In the genomic region with DNA sequence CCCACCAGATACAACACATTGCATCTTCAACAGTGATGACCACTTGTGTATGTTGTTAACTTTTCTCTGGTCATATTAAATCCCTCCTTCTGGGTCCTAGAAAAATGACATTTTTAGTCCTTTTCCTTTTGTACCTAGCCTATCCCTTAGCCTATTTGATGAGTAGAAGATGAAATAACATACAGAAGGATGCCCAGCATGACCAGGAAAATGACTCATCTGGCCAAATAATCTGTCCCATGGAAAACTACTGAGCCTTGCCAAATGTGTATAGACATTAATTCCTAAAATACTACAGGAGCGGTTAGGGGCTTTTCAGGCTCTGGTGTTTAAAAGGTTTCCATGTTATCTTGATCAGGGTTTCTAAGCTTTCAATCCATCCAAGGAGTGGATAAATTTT, we compare ENCODE assay signal across 17 cellular contexts.
DNase-seq lines count a peak whose midpoint lies in the region; ATAC-seq and TF ChIP-seq lines count a peak whose summit lies in the region.
"Had no signal": no experiment of that assay in that cellular context is flagged by ENCODE, and none has a peak within 500 bp of the region (broad histone marks: within the 10 kb centered on the region; RNA-seq: fewer than 3 reads in every experiment).

No MANE protein-coding gene starts in this region.

- H3K79me2 ChIP-seq in mammary epithelial cell (ENCODE audit: insufficient read depth, low read length) (no peaks in the 10 kb centered on the region), PC-3 (ENCODE audit: low read length) (no peaks in the 10 kb centered on the region)

- WGBS in mammary epithelial cell (ENCODE audit: low coverage, missing lambda C conversion rate), result 88% methylated on average over 1 of the region's 1 CpG

- POLR2A ChIA-PET in MCF 10A (lab: Yijun Ruan, JAX), result no interaction called here
- POLR2A ChIA-PET in PC-3 (lab: Charles Lee; ENCODE audit: unreplicated experiment), result no interaction called here

- no peaks in the 10 kb centered on the region for H3K9me2 ChIP-seq in PC-3 (replicated peaks; ENCODE audit: low read length)

- H3K4me1 ChIP-seq in mammary epithelial cell (ENCODE audit: insufficient read depth, low read length) (peaks cover under 1% of the 10 kb centered on the region), PC-3 (ENCODE audit: insufficient read depth, low read length) (no peaks in the 10 kb centered on the region)
- H3K4me1 ChIP-seq: BE2C, Caco-2 had no signal

- H3K27ac ChIP-seq in mammary epithelial cell (ENCODE audit: insufficient read depth, low read depth, low read length) (no peak overlapping the region), PC-3 (ENCODE audit: low read length) (no peak overlapping the region)
- H3K27ac ChIP-seq: KMS-11 had no signal

- BruUV-seq in MCF 10A (replicated peaks; lab: Mats Ljungman, UMichigan) (no TSS peak), mammary epithelial cell (replicated peaks; lab: Mats Ljungman, UMichigan) (no TSS peak), PC-3 (replicated peaks; lab: Mats Ljungman, UMichigan) (no TSS peak)

- H4K20me1 ChIP-seq in mammary epithelial cell (ENCODE audit: insufficient read depth, low read length), result no peaks in the 10 kb centered on the region
- no peaks in the 10 kb centered on the region for H4K20me1 ChIP-seq in PC-3 (ENCODE audit: low read length)

- H3K27me3 ChIP-seq in mammary epithelial cell (ENCODE audit: insufficient read depth, low read length) (no peaks in the 10 kb centered on the region), PC-3 (ENCODE audit: low read length) (no peaks in the 10 kb centered on the region)
- H3K27me3 ChIP-seq: BE2C had no signal

- ATAC-seq in PC-3 (peak; percentile 55; the same call in 1 of the 2 replicates), GM19023 (IDR thresholded peaks at IDR 0.05; ENCODE audit: unreplicated experiment) (no peak), HG03460 (IDR thresholded peaks at IDR 0.05; ENCODE audit: unreplicated experiment) (no peak)
- ATAC-seq: GM12878, HCT116 had no signal

- in situ Hi-C loops in mammary epithelial cell (cut with MboI; ENCODE audit: low sequenced_read_pairs in 2 of 2), result loop anchor here in 1 of 2 donors (25.0 kb wide), 1 partner anchor 265 kb away; no protein-coding TSS in a partner anchor

- H3K4me2 ChIP-seq in mammary epithelial cell (ENCODE audit: insufficient read depth, low read depth, low read length), result no peak overlapping the region
- H3K4me2 ChIP-seq in PC-3 (ENCODE audit: low read length), result no peak overlapping the region
- H3K4me2 ChIP-seq: KMS-11 had no signal

- no peak overlapping the region for H3K27ac Mint-ChIP-seq in MCF 10A (ENCODE audit: low read depth, unreplicated experiment)
- H3K27ac Mint-ChIP-seq: CD4-positive, CD25-positive, alpha-beta regulatory T cell; HFFc6 had no signal

- dilution Hi-C loops in mammary epithelial cell (cut with HindIII; ENCODE audit: low sequenced_read_pairs), result no loop called here

- TF ChIP-seq CTCF in MCF 10A (IDR thresholded peaks at IDR 0.05; ENCODE audit: unreplicated experiment) (no peak), mammary epithelial cell (conservative IDR thresholded peaks at IDR 0.05 in 1 of 2, IDR thresholded peaks at IDR 0.05 in 1 of 2; ENCODE audit: extremely low read depth in 1 of 2, insufficient read depth in 1 of 2, low read depth in 1 of 2, low read length in 2 of 2) (no peak), PC-3 (conservative IDR thresholded peaks at IDR 0.05; ENCODE audit: low read depth, low read length) (no peak)

- H3K9me3 ChIP-seq in mammary epithelial cell (replicated peaks; ENCODE audit: insufficient read depth, low read length) (no peaks in the 10 kb centered on the region), PC-3 (ENCODE audit: low read length) (no peaks in the 10 kb centered on the region)
- H3K9me3 ChIP-seq: BE2C, Caco-2 had no signal

- peaks cover 8% of the 10 kb centered on the region for H3K9me3 Mint-ChIP-seq in MCF 10A (ENCODE audit: unreplicated experiment)

- no peaks in the 10 kb centered on the region for H3K36me3 ChIP-seq in mammary epithelial cell (ENCODE audit: insufficient read depth, low read length)
- H3K36me3 ChIP-seq in PC-3 (ENCODE audit: low read depth, low read length), result no peaks in the 10 kb centered on the region
- H3K36me3 ChIP-seq: BE2C had no signal

- intact Hi-C loops in MCF 10A (cut with micrococcal nuclease), result no loop called here
- intact Hi-C loops in mammary epithelial cell (cut with micrococcal nuclease), result no loop called here
- intact Hi-C loops in PC-3 (cut with micrococcal nuclease), result no loop called here

- no peaks in the 10 kb centered on the region for H3F3A ChIP-seq in PC-3 (ENCODE audit: low read length, unreplicated experiment)

- no peak overlapping the region for H3K4me3 Mint-ChIP-seq in MCF 10A (ENCODE audit: unreplicated experiment)
- H3K4me3 Mint-ChIP-seq: HFFc6 had no signal

- H2AFZ ChIP-seq in mammary epithelial cell (ENCODE audit: low read depth, low read length) (no peak overlapping the region), PC-3 (ENCODE audit: low read length) (no peak overlapping the region)

- no peaks in the 10 kb centered on the region for H3K4me1 Mint-ChIP-seq in MCF 10A (ENCODE audit: insufficient read depth, unreplicated experiment)
- H3K4me1 Mint-ChIP-seq: CD4-positive, CD25-positive, alpha-beta regulatory T cell had no signal

- no peaks in the 10 kb centered on the region for H3K36me3 Mint-ChIP-seq in MCF 10A (ENCODE audit: insufficient read depth, unreplicated experiment)
- H3K36me3 Mint-ChIP-seq: CD4-positive, CD25-positive, alpha-beta regulatory T cell had no signal

- H3K4me3 ChIP-seq in mammary epithelial cell (replicated peaks in 1 of 3; ENCODE audit: insufficient read depth in 1 of 3, low read depth in 2 of 3, low read length in 3 of 3) (no peak overlapping the region), PC-3 (ENCODE audit: low read length) (no peak overlapping the region)
- H3K4me3 ChIP-seq: GM12878 had no signal

- DNase-seq in MCF 10A (ENCODE audit: unreplicated experiment) (peak; percentile 9), mammary epithelial cell (no peak), PC-3 (peak; percentile 37), cerebellum (ENCODE audit: low spot score) (peak; percentile 79), pons (ENCODE audit: low spot score) (peak; percentile 18), HUDEP-2 (lab: John Stamatoyannopoulos, UW; ENCODE audit: unreplicated experiment in 76 of 76) (no peak)
- DNase-seq: 8988T; BE2C; Caco-2; CD4-positive, CD25-positive, alpha-beta regulatory T cell; DMS79 treated with DMSO at 0.1 percent for 48 hours; HFFc6 had no signal

- no peaks in the 10 kb centered on the region for H3K27me3 Mint-ChIP-seq in MCF 10A (ENCODE audit: insufficient read depth, unreplicated experiment)
- H3K27me3 Mint-ChIP-seq: CD4-positive, CD25-positive, alpha-beta regulatory T cell had no signal

- CTCF ChIA-PET in MCF 10A (lab: Yijun Ruan, JAX), result no interaction called here
- CTCF ChIA-PET in mammary epithelial cell (lab: Charles Lee; ENCODE audit: low non-redundant PET), result no interaction called here
- CTCF ChIA-PET in PC-3 (lab: Charles Lee), result no interaction called here

- no peak overlapping the region for H3K9ac ChIP-seq in mammary epithelial cell (ENCODE audit: insufficient read depth, low read length)
- H3K9ac ChIP-seq in PC-3 (ENCODE audit: low read length), result no peak overlapping the region
- H3K9ac ChIP-seq: KMS-11 had no signal

Comparison
In these comparisons a context has a peak if more than half of its experiments do, and no peak if none do; other contexts are left out.
1. DNase-seq: peak in MCF 10A (single experiment), PC-3 (single experiment), cerebellum (single experiment) and pons (single experiment); none in mammary epithelial cell (single experiment) and HUDEP-2 (0 of 76).